In genomic region chr18:48841381-48842258, GRCh38 we compare ENCODE assay signal across 9 cellular contexts.
DNase-seq lines count a peak whose midpoint lies in the region; ATAC-seq and TF ChIP-seq lines count a peak whose summit lies in the region.
"Had no signal": no experiment of that assay in that cellular context is flagged by ENCODE, and none has a peak within 500 bp of the region (broad histone marks: within the 10 kb centered on the region; RNA-seq: fewer than 3 reads in every experiment).

No MANE protein-coding gene starts in this region.

- TF ChIP-seq POLR2A in body of pancreas (IDR thresholded peaks at IDR 0.05) (no peak), lower leg skin (IDR thresholded peaks at IDR 0.05) (no peak), upper lobe of left lung (IDR thresholded peaks at IDR 0.05) (no peak)

- H3K27me3 Mint-ChIP-seq in activated naive CD4-positive, alpha-beta T cell treated with anti-CD3 and anti-CD28 coated beads for 36 hours (ENCODE audit: low read depth) = no peaks in the 10 kb centered on the region

- no peak for TF ChIP-seq CTCF in body of pancreas (IDR thresholded peaks at IDR 0.05)
- TF ChIP-seq CTCF in lower leg skin (IDR thresholded peaks at IDR 0.05) = no peak
- peak in 1 of 6 experiments; percentile 12 for TF ChIP-seq CTCF in upper lobe of left lung (IDR thresholded peaks at IDR 0.05)

- H3K27ac ChIP-seq in body of pancreas = peak overlapping the region in 3 of 4 donors; percentile 65 to 70 (median 70)
- peak overlapping the region; percentile 75 to 87 (median 83) for H3K27ac ChIP-seq in upper lobe of left lung

- H3K4me3 ChIP-seq in body of pancreas = no peak overlapping the region
- H3K4me3 ChIP-seq in lower leg skin (ENCODE audit: low read depth, poor library complexity, severe bottlenecking) = no peak overlapping the region
- H3K4me3 ChIP-seq in upper lobe of left lung = peak overlapping the region in 2 of 4 donors; percentile 9 to 15

- H3K4me3 Mint-ChIP-seq in activated naive CD4-positive, alpha-beta T cell treated with anti-CD3 and anti-CD28 coated beads for 36 hours = no peak overlapping the region

- H3K9me3 ChIP-seq in body of pancreas (no peaks in the 10 kb centered on the region), upper lobe of left lung (no peaks in the 10 kb centered on the region)

- ATAC-seq in body of pancreas (peak; percentile 19), upper lobe of left lung (ENCODE audit: low FRiP score in 2 of 2) (peak; percentile 8 to 63)

- no peak for DNase-seq in activated naive CD4-positive, alpha-beta T cell treated with anti-CD3 and anti-CD28 coated beads for 36 hours
- no peak for DNase-seq in activated naive CD4-positive, alpha-beta T cell treated with anti-CD3 and anti-CD28 coated beads, Interleukin-2, amount 50 U/mL, for 16 hours
- peak in 2 of 4 donors; percentile 26 to 65 for DNase-seq in body of pancreas
- DNase-seq in lower leg skin (ENCODE audit: low spot score in 2 of 2) = peak; percentile 50 to 92
- DNase-seq in upper lobe of left lung = peak; percentile 82 to 85
- no peak for DNase-seq in medulla oblongata (ENCODE audit: extremely low spot score)
- DNase-seq in activated CD4-positive, alpha-beta T cell treated with anti-CD3 and anti-CD28 coated beads, Interleukin-2, amount 50 U/mL, for 1 hour = no peak
- no peak for DNase-seq in stimulated activated CD4-positive, alpha-beta T cell treated with anti-CD3 and anti-CD28 coated beads, Interleukin-2, amount 100 ng/mL, for 24 hours
- DNase-seq: NCI-H187 treated with DMSO at 0.1 percent for 48 hours had no signal

- peak overlapping the region; percentile 59 for H3K27ac Mint-ChIP-seq in activated naive CD4-positive, alpha-beta T cell treated with anti-CD3 and anti-CD28 coated beads for 36 hours

- WGBS in body of pancreas, 2 donors = 78 to 80% methylated on average over 11 to 30 of the region's 31 CpGs
- WGBS in lower leg skin, 2 donors = 63 to 85% methylated on average over 25 to 29 of the region's 31 CpGs
- 51 to 67% methylated on average over 18 to 31 of the region's 31 CpGs for WGBS in upper lobe of left lung, 2 donors

- H3K4me1 Mint-ChIP-seq in activated naive CD4-positive, alpha-beta T cell treated with anti-CD3 and anti-CD28 coated beads for 36 hours (ENCODE audit: low read depth) = peaks cover 56% of the 10 kb centered on the region

- peak in 1 of 4 donors; percentile 41 for TF ChIP-seq EP300 in upper lobe of left lung (IDR thresholded peaks at IDR 0.05)

- H3K4me1 ChIP-seq in body of pancreas (peaks cover 24% of the 10 kb centered on the region), upper lobe of left lung (peaks cover 53 to 68% (median 59%) of the 10 kb centered on the region in 4 donors)

- CTCF ChIA-PET in activated naive CD4-positive, alpha-beta T cell treated with anti-CD3 and anti-CD28 coated beads for 36 hours (lab: Charles Lee) = no interaction called here

- H3K9me3 Mint-ChIP-seq in activated naive CD4-positive, alpha-beta T cell treated with anti-CD3 and anti-CD28 coated beads for 36 hours = no peaks in the 10 kb centered on the region

- H3K36me3 Mint-ChIP-seq in activated naive CD4-positive, alpha-beta T cell treated with anti-CD3 and anti-CD28 coated beads for 36 hours (ENCODE audit: low read depth) = no peaks in the 10 kb centered on the region

- no peaks in the 10 kb centered on the region for H3K27me3 ChIP-seq in body of pancreas
- no peaks in the 10 kb centered on the region for H3K27me3 ChIP-seq in upper lobe of left lung

- H3K36me3 ChIP-seq in body of pancreas (replicated peaks in 1 of 2; ENCODE audit: insufficient read depth in 1 of 2, low read depth in 2 of 2) (no peaks in the 10 kb centered on the region), upper lobe of left lung (no peaks in the 10 kb centered on the region)

- intact Hi-C loops in activated naive CD4-positive, alpha-beta T cell treated with anti-CD3 and anti-CD28 coated beads for 36 hours (cut with micrococcal nuclease) = loop anchor here (2.0 kb wide), 2 partner anchors 27 to 65 kb away; no protein-coding TSS in a partner anchor
- intact Hi-C loops in body of pancreas (cut with DNase I) = no loop called here
- intact Hi-C loops in lower leg skin (cut with DNase I; ENCODE audit: low total_unique reads) = no loop called here

Comparison
In these comparisons a context has a peak if more than half of its experiments do, and no peak if none do; other contexts are left out.
1. DNase-seq: peak in lower leg skin (2 of 2) and upper lobe of left lung (2 of 2); none in activated naive CD4-positive, alpha-beta T cell treated with anti-CD3 and anti-CD28 coated beads for 36 hours (single experiment), activated naive CD4-positive, alpha-beta T cell treated with anti-CD3 and anti-CD28 coated beads, Interleukin-2, amount 50 U/mL, for 16 hours (single experiment), medulla oblongata (single experiment), activated CD4-positive, alpha-beta T cell treated with anti-CD3 and anti-CD28 coated beads, Interleukin-2, amount 50 U/mL, for 1 hour (single experiment) and stimulated activated CD4-positive, alpha-beta T cell treated with anti-CD3 and anti-CD28 coated beads, Interleukin-2, amount 100 ng/mL, for 24 hours (0 of 2).